In the genomic region with DNA sequence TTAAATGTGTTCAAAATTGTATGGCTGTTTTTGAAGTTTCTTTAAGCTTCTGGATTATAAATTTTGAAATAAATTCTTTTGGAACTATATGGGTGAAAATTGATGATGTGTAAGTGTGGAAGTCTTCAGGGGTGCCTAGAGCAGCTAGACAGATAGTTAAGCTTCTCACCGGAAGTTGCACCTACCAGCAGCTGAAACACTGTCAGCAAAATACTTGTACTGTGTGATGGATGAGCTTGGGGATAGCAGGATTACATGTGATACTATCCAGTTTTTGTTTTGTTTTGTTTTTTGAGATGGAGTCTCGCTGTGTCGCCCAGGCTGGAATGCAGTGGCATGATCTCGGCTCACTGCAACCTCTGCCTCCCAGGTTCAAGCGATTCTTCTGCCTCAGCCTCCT, we compare ENCODE assay signal across 7 cellular contexts. TPM values are rescaled to one million over a fixed set of nuclear protein-coding genes. Genes with fewer than 3 reads are reported as not detected.
DNase-seq lines count a peak whose midpoint lies in the region; ATAC-seq lines count a peak whose summit lies in the region.
"Not testable (repeated sequence)": the region's sequence is repeated elsewhere in the genome, so short reads cannot be mapped to it uniquely, and the experiment has no call there.

No MANE protein-coding gene starts in this region.

- peak overlapping the region; percentile 38 to 91 (median 74) for H3K4me3 Mint-ChIP-seq in CD8-positive, alpha-beta memory T cell
- H3K4me3 Mint-ChIP-seq in activated CD4-positive, alpha-beta T cell treated with anti-CD3 and anti-CD28 coated beads, Interleukin-2, amount 10 ng/mL, durations not matched to agents 24 days and 14 days: peak overlapping the region; percentile 54
- H3K4me3 Mint-ChIP-seq in activated CD8-positive, alpha-beta memory T cell treated with anti-CD3 and anti-CD28 coated beads, Interleukin-2, amount 10 ng/mL, durations not matched to agents 7 days and 5 days: not testable (repeated sequence)
- peak overlapping the region; percentile 71 for H3K4me3 Mint-ChIP-seq in activated T-helper 17 cell treated with anti-CD3 and anti-CD28 coated beads, Interleukin-2, amount 50 U/mL, for 72 hours
- H3K4me3 Mint-ChIP-seq in activated naive CD8-positive, alpha-beta T cell: peak overlapping the region; percentile 69
- H3K4me3 Mint-ChIP-seq in effector memory CD8-positive, alpha-beta T cell: peak overlapping the region; percentile 49 to 90
- H3K4me3 Mint-ChIP-seq in natural killer cell treated with Interleukin-12 subunit alpha and Interleukin-12 subunit beta and Interleukin-15 and Interleukin-18, amount 100 ng/mL, for 72 hours: peak overlapping the region; percentile 77

- H3K9me3 Mint-ChIP-seq in CD8-positive, alpha-beta memory T cell; activated CD4-positive, alpha-beta T cell treated with anti-CD3 and anti-CD28 coated beads, Interleukin-2, amount 10 ng/mL, durations not matched to agents 24 days and 14 days; activated CD8-positive, alpha-beta memory T cell treated with anti-CD3 and anti-CD28 coated beads, Interleukin-2, amount 10 ng/mL, durations not matched to agents 7 days and 5 days (ENCODE audit: low read depth); activated T-helper 17 cell treated with anti-CD3 and anti-CD28 coated beads, Interleukin-2, amount 50 U/mL, for 72 hours; activated naive CD8-positive, alpha-beta T cell (ENCODE audit: low read depth); effector memory CD8-positive, alpha-beta T cell; natural killer cell treated with Interleukin-12 subunit alpha and Interleukin-12 subunit beta and Interleukin-15 and Interleukin-18, amount 100 ng/mL, for 72 hours: not testable (repeated sequence)

- not testable (repeated sequence) for H3K36me3 ChIP-seq in CD8-positive, alpha-beta memory T cell (ENCODE audit: insufficient read depth, low read length)

- intact Hi-C loops in activated CD4-positive, alpha-beta T cell treated with anti-CD3 and anti-CD28 coated beads, Interleukin-2, amount 10 ng/mL, durations not matched to agents 24 days and 14 days (cut with micrococcal nuclease): not testable (repeated sequence)

- H3K27me3 Mint-ChIP-seq in CD8-positive, alpha-beta memory T cell; activated CD4-positive, alpha-beta T cell treated with anti-CD3 and anti-CD28 coated beads, Interleukin-2, amount 10 ng/mL, durations not matched to agents 24 days and 14 days; activated CD8-positive, alpha-beta memory T cell treated with anti-CD3 and anti-CD28 coated beads, Interleukin-2, amount 10 ng/mL, durations not matched to agents 7 days and 5 days; activated T-helper 17 cell treated with anti-CD3 and anti-CD28 coated beads, Interleukin-2, amount 50 U/mL, for 72 hours; activated naive CD8-positive, alpha-beta T cell; effector memory CD8-positive, alpha-beta T cell; natural killer cell treated with Interleukin-12 subunit alpha and Interleukin-12 subunit beta and Interleukin-15 and Interleukin-18, amount 100 ng/mL, for 72 hours: not testable (repeated sequence)

- H3K4me3 ChIP-seq in CD8-positive, alpha-beta memory T cell (ENCODE audit: low read length): not testable (repeated sequence)

- not testable (repeated sequence) for H3K27ac ChIP-seq in CD8-positive, alpha-beta memory T cell (ENCODE audit: low read depth, low read length)

- not testable (repeated sequence) for H3K9me3 ChIP-seq in CD8-positive, alpha-beta memory T cell (ENCODE audit: low read length)

- CTCF ChIA-PET in CD8-positive, alpha-beta memory T cell (lab: Charles Lee): interaction anchor here (0.8 kb wide), 1 partner anchor 41 kb away, joined by 3 read pairs; no protein-coding TSS in a partner anchor
- CTCF ChIA-PET in activated CD8-positive, alpha-beta memory T cell treated with anti-CD3 and anti-CD28 coated beads, Interleukin-2, amount 10 ng/mL, durations not matched to agents 7 days and 5 days (lab: Charles Lee): interaction anchor here (0.7 to 1.2 kb wide), 2 partner anchors 18 to 23 kb away, joined by 3 read pairs; no protein-coding TSS in a partner anchor

- H3K36me3 Mint-ChIP-seq in CD8-positive, alpha-beta memory T cell: peaks cover 23 to 68% (median 33%) of the 10 kb centered on the region in 3 donors
- peaks cover 54% of the 10 kb centered on the region for H3K36me3 Mint-ChIP-seq in activated CD4-positive, alpha-beta T cell treated with anti-CD3 and anti-CD28 coated beads, Interleukin-2, amount 10 ng/mL, durations not matched to agents 24 days and 14 days (ENCODE audit: low read depth)
- peaks cover 61% of the 10 kb centered on the region for H3K36me3 Mint-ChIP-seq in activated CD8-positive, alpha-beta memory T cell treated with anti-CD3 and anti-CD28 coated beads, Interleukin-2, amount 10 ng/mL, durations not matched to agents 7 days and 5 days
- peaks cover 89% of the 10 kb centered on the region for H3K36me3 Mint-ChIP-seq in activated T-helper 17 cell treated with anti-CD3 and anti-CD28 coated beads, Interleukin-2, amount 50 U/mL, for 72 hours (ENCODE audit: low read depth)
- peaks cover 19% of the 10 kb centered on the region for H3K36me3 Mint-ChIP-seq in activated naive CD8-positive, alpha-beta T cell
- peaks cover 81% of the 10 kb centered on the region for H3K36me3 Mint-ChIP-seq in effector memory CD8-positive, alpha-beta T cell (ENCODE audit: insufficient read depth)
- peaks cover 16% of the 10 kb centered on the region for H3K36me3 Mint-ChIP-seq in natural killer cell treated with Interleukin-12 subunit alpha and Interleukin-12 subunit beta and Interleukin-15 and Interleukin-18, amount 100 ng/mL, for 72 hours

- H3K4me1 Mint-ChIP-seq in CD8-positive, alpha-beta memory T cell: peaks cover 73 to 91% (median 90%) of the 10 kb centered on the region in 3 donors
- peaks cover 61% of the 10 kb centered on the region for H3K4me1 Mint-ChIP-seq in activated CD4-positive, alpha-beta T cell treated with anti-CD3 and anti-CD28 coated beads, Interleukin-2, amount 10 ng/mL, durations not matched to agents 24 days and 14 days
- peaks cover 75% of the 10 kb centered on the region for H3K4me1 Mint-ChIP-seq in activated CD8-positive, alpha-beta memory T cell treated with anti-CD3 and anti-CD28 coated beads, Interleukin-2, amount 10 ng/mL, durations not matched to agents 7 days and 5 days
- H3K4me1 Mint-ChIP-seq in activated T-helper 17 cell treated with anti-CD3 and anti-CD28 coated beads, Interleukin-2, amount 50 U/mL, for 72 hours: peaks cover 42% of the 10 kb centered on the region
- peaks cover 85% of the 10 kb centered on the region for H3K4me1 Mint-ChIP-seq in activated naive CD8-positive, alpha-beta T cell (ENCODE audit: low read depth)
- peaks cover 40 to 62% of the 10 kb centered on the region in 2 donors for H3K4me1 Mint-ChIP-seq in effector memory CD8-positive, alpha-beta T cell (ENCODE audit: low read depth in 2 of 2)
- H3K4me1 Mint-ChIP-seq in natural killer cell treated with Interleukin-12 subunit alpha and Interleukin-12 subunit beta and Interleukin-15 and Interleukin-18, amount 100 ng/mL, for 72 hours (ENCODE audit: low read depth in 2 of 2): peaks cover 41 to 72% of the 10 kb centered on the region in 2 donors

- peak in 4 of 5 donors; percentile 26 to 53 (median 48) for DNase-seq in CD8-positive, alpha-beta memory T cell
- peak; percentile 65 for DNase-seq in activated CD4-positive, alpha-beta T cell treated with anti-CD3 and anti-CD28 coated beads, Interleukin-2, amount 10 ng/mL, durations not matched to agents 24 days and 14 days
- DNase-seq in activated CD8-positive, alpha-beta memory T cell treated with anti-CD3 and anti-CD28 coated beads, Interleukin-2, amount 10 ng/mL, durations not matched to agents 7 days and 5 days: peak; percentile 48
- DNase-seq in effector memory CD8-positive, alpha-beta T cell: peak; percentile 17 to 24 (median 23)
- DNase-seq in natural killer cell treated with Interleukin-12 subunit alpha and Interleukin-12 subunit beta and Interleukin-15 and Interleukin-18, amount 100 ng/mL, for 72 hours (ENCODE audit: low spot score): not testable (repeated sequence)

- POLR2A ChIA-PET in CD8-positive, alpha-beta memory T cell (lab: Charles Lee): interaction anchor here (0.6 to 1.5 kb wide), 7 partner anchors 12 to 78 kb away, joined by 3 to 10 read pairs (median 3); partner anchors contain the start of gene AKTIP

- ATAC-seq in activated CD8-positive, alpha-beta memory T cell treated with anti-CD3 and anti-CD28 coated beads, Interleukin-2, amount 10 ng/mL, durations not matched to agents 7 days and 5 days: peak; percentile 21
- ATAC-seq in activated T-helper 17 cell treated with anti-CD3 and anti-CD28 coated beads, Interleukin-2, amount 50 U/mL, for 72 hours (replicated peaks): not testable (repeated sequence)
- peak; percentile 33 for ATAC-seq in effector memory CD8-positive, alpha-beta T cell (replicated peaks)
- ATAC-seq in natural killer cell treated with Interleukin-12 subunit alpha and Interleukin-12 subunit beta and Interleukin-15 and Interleukin-18, amount 100 ng/mL, for 72 hours: peak in 1 of 2 donors; percentile 58

- H3K4me1 ChIP-seq in CD8-positive, alpha-beta memory T cell (ENCODE audit: insufficient read depth, low read length): peaks cover 77% of the 10 kb centered on the region

- H3K27ac Mint-ChIP-seq in CD8-positive, alpha-beta memory T cell: peak overlapping the region; percentile 52 to 94 (median 78)
- peak overlapping the region; percentile 64 for H3K27ac Mint-ChIP-seq in activated CD4-positive, alpha-beta T cell treated with anti-CD3 and anti-CD28 coated beads, Interleukin-2, amount 10 ng/mL, durations not matched to agents 24 days and 14 days
- peak overlapping the region; percentile 75 for H3K27ac Mint-ChIP-seq in activated CD8-positive, alpha-beta memory T cell treated with anti-CD3 and anti-CD28 coated beads, Interleukin-2, amount 10 ng/mL, durations not matched to agents 7 days and 5 days
- H3K27ac Mint-ChIP-seq in activated T-helper 17 cell treated with anti-CD3 and anti-CD28 coated beads, Interleukin-2, amount 50 U/mL, for 72 hours: peak overlapping the region; percentile 66
- H3K27ac Mint-ChIP-seq in activated naive CD8-positive, alpha-beta T cell: peak overlapping the region; percentile 94
- peak overlapping the region; percentile 78 to 90 for H3K27ac Mint-ChIP-seq in effector memory CD8-positive, alpha-beta T cell
- H3K27ac Mint-ChIP-seq in natural killer cell treated with Interleukin-12 subunit alpha and Interleukin-12 subunit beta and Interleukin-15 and Interleukin-18, amount 100 ng/mL, for 72 hours: peak overlapping the region in 1 of 2 donors; percentile 80

- not testable (repeated sequence) for H3K27me3 ChIP-seq in CD8-positive, alpha-beta memory T cell (ENCODE audit: insufficient read depth, low read length, poor library complexity, severe bottlenecking)

RNA-seq across cellular contexts. Expression of gene RBL2, which starts 19.7 kb away (rescaled TPM):
- 10 to 100 TPM; 82.9 to 86.4 TPM for total RNA-seq in CD8-positive, alpha-beta memory T cell
- 247 TPM for polyA plus RNA-seq in CD8-positive, alpha-beta memory T cell
- 66.5 and 69.9 TPM in 2 replicates for total RNA-seq in activated CD4-positive, alpha-beta T cell treated with anti-CD3 and anti-CD28 coated beads, Interleukin-2, amount 10 ng/mL, durations not matched to agents 24 days and 14 days
- 100 to 1,000 TPM; 121 to 155 TPM for total RNA-seq in activated CD8-positive, alpha-beta memory T cell treated with anti-CD3 and anti-CD28 coated beads, Interleukin-2, amount 10 ng/mL, durations not matched to agents 7 days and 5 days
- total RNA-seq in activated T-helper 17 cell treated with anti-CD3 and anti-CD28 coated beads, Interleukin-2, amount 50 U/mL, for 72 hours: 10 to 100 TPM; 55.9 to 80.1 TPM
- total RNA-seq in natural killer cell treated with Interleukin-12 subunit alpha and Interleukin-12 subunit beta and Interleukin-15 and Interleukin-18, amount 100 ng/mL, for 72 hours: 10 to 100 TPM; 45.0 to 46.0 TPM

RNA-seq across cellular contexts. Expression of gene AKTIP, which starts 49.1 kb away (rescaled TPM):
- 10 to 100 TPM; 30.0 to 31.5 TPM for total RNA-seq in CD8-positive, alpha-beta memory T cell
- 55.6 TPM for polyA plus RNA-seq in CD8-positive, alpha-beta memory T cell
- 18.0 and 18.7 TPM in 2 replicates for total RNA-seq in activated CD4-positive, alpha-beta T cell treated with anti-CD3 and anti-CD28 coated beads, Interleukin-2, amount 10 ng/mL, durations not matched to agents 24 days and 14 days
- total RNA-seq in activated CD8-positive, alpha-beta memory T cell treated with anti-CD3 and anti-CD28 coated beads, Interleukin-2, amount 10 ng/mL, durations not matched to agents 7 days and 5 days: 10 to 100 TPM; 39.7 to 45.8 TPM
- 10 to 100 TPM; 21.8 to 24.5 TPM for total RNA-seq in activated T-helper 17 cell treated with anti-CD3 and anti-CD28 coated beads, Interleukin-2, amount 50 U/mL, for 72 hours
- 10 to 100 TPM; 28.0 to 30.2 TPM for total RNA-seq in natural killer cell treated with Interleukin-12 subunit alpha and Interleukin-12 subunit beta and Interleukin-15 and Interleukin-18, amount 100 ng/mL, for 72 hours
